ENCODE assay signal across 13 cellular contexts in the genomic region with DNA sequence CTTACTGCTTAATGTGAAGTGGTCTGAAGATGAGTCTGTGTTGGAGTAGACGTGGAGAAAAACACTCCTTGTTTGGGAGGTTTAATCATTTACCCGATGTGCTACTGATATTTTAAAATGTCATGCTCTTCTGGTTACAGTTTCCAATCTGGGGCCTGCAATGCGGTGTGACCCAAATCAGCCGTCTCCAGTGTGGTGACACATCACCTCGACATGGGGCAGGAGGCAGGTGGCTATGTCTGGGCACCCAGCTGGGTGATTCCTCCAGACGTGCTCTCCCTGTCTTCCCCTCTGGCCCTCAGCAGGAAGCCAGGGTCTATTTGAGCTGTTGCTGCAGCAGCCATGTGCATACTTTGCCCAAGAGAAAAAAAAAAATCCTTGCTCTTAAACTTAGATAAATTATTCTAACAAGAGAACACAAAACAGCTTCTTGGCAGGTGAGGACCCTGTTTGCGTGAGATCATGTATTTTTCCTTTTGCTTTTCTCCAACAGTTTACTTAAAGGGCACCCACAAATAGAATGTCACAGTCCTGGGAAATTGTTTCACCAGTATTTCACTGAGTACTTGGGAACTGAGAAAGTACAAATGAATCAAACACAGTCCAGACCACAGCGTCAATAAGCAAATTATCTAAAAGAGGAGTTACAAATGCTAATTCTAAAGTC. TPM values are rescaled to one million over a fixed set of nuclear protein-coding genes. Genes with fewer than 3 reads are reported as not detected.
DNase-seq lines count a peak whose midpoint lies in the region; ATAC-seq and TF ChIP-seq lines count a peak whose summit lies in the region.
"Had no signal": no experiment of that assay in that cellular context is flagged by ENCODE, and none has a peak within 500 bp of the region (broad histone marks: within the 10 kb centered on the region; RNA-seq: fewer than 3 reads in every experiment).

No MANE protein-coding gene starts in this region.

- H3K4me3 Mint-ChIP-seq in T-helper 17 cell = no peak overlapping the region
- H3K4me3 Mint-ChIP-seq: stimulated activated naive CD8-positive, alpha-beta T cell treated with anti-CD3 and anti-CD28 coated beads, Interleukin-15, Interleukin-2, amounts not matched to agents 100 ng/mL and 50 ng/mL, for 24 hours had no signal

- TF ChIP-seq CTCF in suprapubic skin (IDR thresholded peaks at IDR 0.05) (no peak), GM20000 (IDR thresholded peaks at IDR 0.05; ENCODE audit: extremely low read depth, missing control alignments) (no peak)

- WGBS in suprapubic skin = 66% methylated on average over 8 of the region's 8 CpGs

- no peak for TF ChIP-seq EP300 in suprapubic skin (IDR thresholded peaks at IDR 0.05)

- peak overlapping the region; percentile 88 for H3K27ac ChIP-seq in suprapubic skin
- H3K27ac ChIP-seq: WERI-Rb-1 had no signal

- peaks cover 19% of the 10 kb centered on the region for H3K27me3 Mint-ChIP-seq in T-helper 17 cell

- ATAC-seq in GM21619 (IDR thresholded peaks at IDR 0.05; ENCODE audit: unreplicated experiment) (peak; percentile 86), GM18517 (IDR thresholded peaks at IDR 0.05; ENCODE audit: unreplicated experiment) (no peak), T-helper 17 cell (no peak)

- H3K9me3 ChIP-seq in suprapubic skin (no peaks in the 10 kb centered on the region), T-helper 17 cell (ENCODE audit: control insufficient read depth, low read length, poor library complexity, severe bottlenecking) (no peaks in the 10 kb centered on the region)

- peaks cover 3% of the 10 kb centered on the region for H3K4me1 Mint-ChIP-seq in T-helper 17 cell

- peaks cover 4% of the 10 kb centered on the region for H3K36me3 Mint-ChIP-seq in T-helper 17 cell (ENCODE audit: low read depth)

- peaks cover 23% of the 10 kb centered on the region for H3K4me1 ChIP-seq in suprapubic skin

- no peak overlapping the region for H3K4me3 ChIP-seq in suprapubic skin

- H3K27me3 ChIP-seq in suprapubic skin = no peaks in the 10 kb centered on the region

- DNase-seq in NCI-H2227 (lab: John Stamatoyannopoulos, UW; ENCODE audit: unreplicated experiment) = peak; percentile 7
- peak; percentile 33 for DNase-seq in iPS-NIHi7 (ENCODE audit: extremely low spot score)
- no peak for DNase-seq in suprapubic skin (ENCODE audit: low spot score in 2 of 2)
- DNase-seq in GM19240 (ENCODE audit: insufficient read length, low spot score) = no peak
- DNase-seq in T-helper 17 cell = no peak
- no peak for DNase-seq in GM20000 (ENCODE audit: low spot score)
- DNase-seq: activated naive CD4-positive, alpha-beta T cell treated with anti-CD3 and anti-CD28 coated beads, Interleukin-2, amount 50 U/mL, for 16 hours; left ventricle myocardium superior; WERI-Rb-1 had no signal

- no peak overlapping the region for H3K27ac Mint-ChIP-seq in T-helper 17 cell
- H3K27ac Mint-ChIP-seq: stimulated activated naive CD8-positive, alpha-beta T cell treated with anti-CD3 and anti-CD28 coated beads, Interleukin-15, Interleukin-2, amounts not matched to agents 100 ng/mL and 50 ng/mL, for 24 hours had no signal

- TF ChIP-seq POLR2A in suprapubic skin (IDR thresholded peaks at IDR 0.05) = no peak

- H3K36me3 ChIP-seq in suprapubic skin = no peaks in the 10 kb centered on the region
- H3K36me3 ChIP-seq: WERI-Rb-1 had no signal

RNA-seq across cellular contexts. Expression of a gene that starts 38.9 kb away (rescaled TPM):
- total RNA-seq in suprapubic skin (1 to 10 TPM in 1 of 4 donors, under 1 TPM in 3; 0.60 to 1.0 (median 0.81) TPM), T-helper 17 cell (1 to 10 TPM; 1.3 to 1.8 TPM)
- total RNA-seq: G401 had no signal

Comparison
In these comparisons a context has a peak if more than half of its experiments do, and no peak if none do; other contexts are left out.
1. DNase-seq: peak in NCI-H2227 (single experiment) and iPS-NIHi7 (single experiment); none in suprapubic skin (0 of 2), GM19240 (single experiment), T-helper 17 cell (0 of 3) and GM20000 (single experiment).